In genomic region chr7:139341058-139341775, GRCh38 we compare ENCODE assay signal across 8 cellular contexts. TPM values are rescaled to one million over a fixed set of nuclear protein-coding genes. Genes with fewer than 3 reads are reported as not detected.
DNase-seq lines count a peak whose midpoint lies in the region; ATAC-seq and TF ChIP-seq lines count a peak whose summit lies in the region.

Gene FMC1, plus strand, starts transcription at chr7:139341337. Its CDS starts 48 bp downstream, at chr7:139341385.

- peak within 1 kb of the TSS; percentile 95 to 99 (median 98) for H3K4me3 Mint-ChIP-seq in CD4-positive, alpha-beta memory T cell
- H3K4me3 Mint-ChIP-seq in activated CD4-positive, alpha-beta memory T cell treated with anti-CD3 and anti-CD28 coated beads for 36 hours, result peak within 1 kb of the TSS; percentile 86

- H3K36me3 Mint-ChIP-seq in CD4-positive, alpha-beta memory T cell, result peaks cover 1 to 22% of the 10 kb centered on the region in 2 donors
- H3K36me3 Mint-ChIP-seq in activated CD4-positive, alpha-beta memory T cell treated with anti-CD3 and anti-CD28 coated beads for 36 hours, result peaks cover 10% of the 10 kb centered on the region

- no peaks in the 10 kb centered on the region for H3K27me3 ChIP-seq in CD4-positive, alpha-beta memory T cell (ENCODE audit: insufficient read depth, low read length)
- H3K27me3 ChIP-seq in duodenal mucosa (ENCODE audit: control insufficient read depth in 1 of 2, insufficient read depth in 2 of 2, low read length in 2 of 2) (no peaks in the 10 kb centered on the region), lower lobe of right lung (ENCODE audit: low read depth) (no peaks in the 10 kb centered on the region)

- H3K27ac ChIP-seq in CD4-positive, alpha-beta memory T cell (ENCODE audit: low read depth, low read length), result peak within 1 kb of the TSS; percentile 100
- H3K27ac ChIP-seq in duodenal mucosa (ENCODE audit: low read depth, low read length) (peak within 1 kb of the TSS; percentile 99), lower lobe of right lung (peak within 1 kb of the TSS; percentile 100)

- H3K9me3 ChIP-seq in CD4-positive, alpha-beta memory T cell (ENCODE audit: control insufficient read depth in 1 of 2, low read length in 2 of 2), result no peaks in the 10 kb centered on the region
- H3K9me3 ChIP-seq in duodenal mucosa (ENCODE audit: control insufficient read depth in 1 of 2, low read length in 2 of 2) (no peaks in the 10 kb centered on the region), lower lobe of right lung (no peaks in the 10 kb centered on the region)

- peak within 1 kb of the TSS; percentile 98 to 99 for H3K9ac ChIP-seq in duodenal mucosa (ENCODE audit: low read depth in 1 of 2, low read length in 2 of 2)

- peak; percentile 61 for ATAC-seq in GM19395 (IDR thresholded peaks at IDR 0.05; ENCODE audit: unreplicated experiment)
- peak; percentile 17 for ATAC-seq in HG03558 (IDR thresholded peaks at IDR 0.05; ENCODE audit: extremely low read depth, unreplicated experiment)
- ATAC-seq in lower lobe of right lung, result peak; percentile 91

- H3K9me3 Mint-ChIP-seq in CD4-positive, alpha-beta memory T cell, result peaks cover 0 to 17% (median 3%) of the 10 kb centered on the region in 8 donors
- peaks cover 15% of the 10 kb centered on the region for H3K9me3 Mint-ChIP-seq in activated CD4-positive, alpha-beta memory T cell treated with anti-CD3 and anti-CD28 coated beads for 36 hours

- peak within 1 kb of the TSS; percentile 100 for H3K27ac Mint-ChIP-seq in CD4-positive, alpha-beta memory T cell
- peak within 1 kb of the TSS; percentile 99 for H3K27ac Mint-ChIP-seq in activated CD4-positive, alpha-beta memory T cell treated with anti-CD3 and anti-CD28 coated beads for 36 hours

- POLR2A ChIA-PET in CD4-positive, alpha-beta memory T cell (lab: Charles Lee; ENCODE audit: partially characterized antibody), result interaction anchor here (0.6 to 4.9 kb wide), 5 partner anchors 12 to 109 kb away, joined by 3 to 107 read pairs (median 4); partner anchors contain the start of gene LUC7L2
- POLR2A ChIA-PET in activated CD4-positive, alpha-beta memory T cell treated with anti-CD3 and anti-CD28 coated beads for 36 hours (lab: Charles Lee), result interaction anchor here (0.6 to 2.6 kb wide), 2 partner anchors 18 to 290 kb away, joined by 3 to 29 read pairs; partner anchors contain the start of gene LUC7L2

- peak; percentile 85 to 96 (median 88) for DNase-seq in CD4-positive, alpha-beta memory T cell
- DNase-seq in NCI-H748 (lab: John Stamatoyannopoulos, UW; ENCODE audit: unreplicated experiment), result peak; percentile 93
- peak; percentile 92 for DNase-seq in activated CD4-positive, alpha-beta memory T cell treated with anti-CD3 and anti-CD28 coated beads for 36 hours
- DNase-seq in lower lobe of right lung, result peak; percentile 93
- peak; percentile 58 to 62 (median 61) for DNase-seq in stimulated activated CD4-positive, alpha-beta T cell treated with anti-CD3 and anti-CD28 coated beads, TNF-alpha, amount 100 ng/mL, for 1 hour (ENCODE audit: low read depth in 3 of 3, low spot score in 1 of 3)

- peaks cover 17 to 45% (median 29%) of the 10 kb centered on the region in 4 donors for H3K4me1 Mint-ChIP-seq in CD4-positive, alpha-beta memory T cell
- H3K4me1 Mint-ChIP-seq in activated CD4-positive, alpha-beta memory T cell treated with anti-CD3 and anti-CD28 coated beads for 36 hours (ENCODE audit: low read depth), result peaks cover 27% of the 10 kb centered on the region

- peaks cover 3 to 6% of the 10 kb centered on the region in 2 donors for H3K27me3 Mint-ChIP-seq in CD4-positive, alpha-beta memory T cell
- peaks cover 4% of the 10 kb centered on the region for H3K27me3 Mint-ChIP-seq in activated CD4-positive, alpha-beta memory T cell treated with anti-CD3 and anti-CD28 coated beads for 36 hours

- peaks cover 20% of the 10 kb centered on the region for H3K4me1 ChIP-seq in CD4-positive, alpha-beta memory T cell (ENCODE audit: insufficient read depth, low read length)
- H3K4me1 ChIP-seq in duodenal mucosa (ENCODE audit: control insufficient read depth in 1 of 2, insufficient read depth in 2 of 2, low read length in 2 of 2) (peaks cover 10 to 11% of the 10 kb centered on the region in 2 donors), lower lobe of right lung (peaks cover 13% of the 10 kb centered on the region)

- peak within 1 kb of the TSS; percentile 95 to 96 for H3K4me3 ChIP-seq in CD4-positive, alpha-beta memory T cell (ENCODE audit: low read length in 2 of 2)
- peak within 1 kb of the TSS; percentile 88 to 96 for H3K4me3 ChIP-seq in duodenal mucosa (ENCODE audit: low read depth in 1 of 2, low read length in 2 of 2)
- H3K4me3 ChIP-seq in lower lobe of right lung, result peak within 1 kb of the TSS; percentile 85

- no peaks in the 10 kb centered on the region for H3K36me3 ChIP-seq in CD4-positive, alpha-beta memory T cell (ENCODE audit: insufficient read depth, low read length)
- H3K36me3 ChIP-seq in duodenal mucosa (ENCODE audit: control insufficient read depth in 1 of 2, insufficient read depth in 2 of 2, low read length in 2 of 2) (peaks cover 0 to 5% of the 10 kb centered on the region in 2 donors), lower lobe of right lung (peaks cover 2% of the 10 kb centered on the region)

- intact Hi-C loops in CD4-positive, alpha-beta memory T cell (cut with micrococcal nuclease), result loop anchor here (2.0 to 10.0 kb wide), 5 partner anchors 54 to 1334 kb away; partner anchors contain the start of genes ADCK2, MKRN1 and ZC3HAV1L
- intact Hi-C loops in activated CD4-positive, alpha-beta memory T cell treated with anti-CD3 and anti-CD28 coated beads for 36 hours (cut with micrococcal nuclease), result loop anchor here (2.0 to 10.0 kb wide), 3 partner anchors 246 to 879 kb away; partner anchors contain the start of gene TRIM24
- intact Hi-C loops in lower lobe of right lung (cut with DNase I), result no loop called here

- CTCF ChIA-PET in CD4-positive, alpha-beta memory T cell (lab: Charles Lee; ENCODE audit: partially characterized antibody), result no interaction called here
- CTCF ChIA-PET in activated CD4-positive, alpha-beta memory T cell treated with anti-CD3 and anti-CD28 coated beads for 36 hours (lab: Charles Lee), result interaction anchor here (1.4 to 2.2 kb wide), 2 partner anchors 11 to 324 kb away, joined by 4 to 7 read pairs; no protein-coding TSS in a partner anchor

- peak; percentile 48 for TF ChIP-seq CTCF in lower lobe of right lung (IDR thresholded peaks at IDR 0.05)

RNA-seq across cellular contexts. Expression of gene FMC1, which starts in this region (rescaled TPM):
- total RNA-seq in CD4-positive, alpha-beta memory T cell, result 10 to 100 TPM in 1 of 2 experiments, 1 to 10 TPM in 1; 6.7 to 12.5 TPM
- 10 to 100 TPM; 47.8 to 66.8 TPM for polyA plus RNA-seq in CD4-positive, alpha-beta memory T cell
- 1 to 10 TPM; 4.4 to 5.0 TPM for total RNA-seq in activated CD4-positive, alpha-beta memory T cell treated with anti-CD3 and anti-CD28 coated beads for 36 hours
- 10.8 TPM for total RNA-seq in lower lobe of right lung

Comparison
In these comparisons a context has a peak if more than half of its experiments do, and no peak if none do; other contexts are left out.
1. Peak in every context shown above with its lines: DNase-seq, ATAC-seq, H3K4me3 ChIP-seq and H3K27ac ChIP-seq.
2. ATAC-seq: peak in every context shown above with its lines; median percentile 91 in lower lobe of right lung; 61 in GM19395; 17 in HG03558.